ENCODE assay signal across 10 cellular contexts in the genomic region with DNA sequence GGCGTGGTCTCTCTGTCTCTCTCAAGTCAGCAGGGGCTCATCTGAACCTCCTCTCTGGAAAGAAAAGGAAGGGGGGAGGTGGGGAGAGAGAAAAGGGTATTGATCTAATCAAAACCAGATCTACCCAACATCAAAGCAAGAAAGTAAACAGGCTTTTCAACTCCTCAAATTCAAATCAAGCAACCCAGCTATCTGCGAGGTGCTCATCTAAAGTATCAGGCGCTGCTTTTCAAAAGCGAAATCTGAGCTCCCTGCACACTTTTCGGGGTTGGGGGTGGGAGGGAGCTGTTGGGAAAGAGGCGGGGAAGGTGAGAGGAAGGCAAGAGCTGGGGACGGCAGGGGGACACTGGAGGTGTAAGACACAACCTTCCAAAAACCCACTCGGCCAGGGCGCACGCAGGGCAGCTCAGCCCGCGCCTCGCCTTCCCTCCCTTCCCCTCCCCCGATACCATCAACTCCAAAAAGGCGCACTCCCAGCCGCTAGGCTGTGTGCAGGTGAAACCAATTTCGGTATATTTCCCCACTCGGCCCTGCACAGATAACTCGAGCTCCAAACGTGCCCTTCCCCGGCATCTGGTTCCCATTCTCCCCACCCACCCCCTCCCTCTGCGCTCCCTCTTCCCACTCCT. TPM values are rescaled to one million over a fixed set of nuclear protein-coding genes. Genes with fewer than 3 reads are reported as not detected.
DNase-seq lines count a peak whose midpoint lies in the region; ATAC-seq and TF ChIP-seq lines count a peak whose summit lies in the region.
"Had no signal": no experiment of that assay in that cellular context is flagged by ENCODE, and none has a peak within 500 bp of the region (broad histone marks: within the 10 kb centered on the region; RNA-seq: fewer than 3 reads in every experiment).

No MANE protein-coding gene starts in this region.

- no peak for TF ChIP-seq EP300 in transverse colon (IDR thresholded peaks at IDR 0.05; ENCODE audit: low read depth)

- H3K27ac ChIP-seq in mesodermal cell (ENCODE audit: low read depth, low read length, severe bottlenecking) (peak overlapping the region; percentile 3), transverse colon (no peak overlapping the region)

- CTCF ChIA-PET in activated naive CD4-positive, alpha-beta T cell treated with anti-CD3 and anti-CD28 coated beads for 36 hours (lab: Charles Lee): interaction anchor here (0.9 to 1.3 kb wide), 5 partner anchors 9 to 264 kb away, joined by 3 to 4 read pairs (median 3); no protein-coding TSS in a partner anchor

- H3K36me3 ChIP-seq in mesodermal cell (ENCODE audit: control insufficient read depth, insufficient read depth, low read length): peaks cover 18% of the 10 kb centered on the region
- H3K36me3 ChIP-seq in transverse colon: no peaks in the 10 kb centered on the region

- H3K27ac Mint-ChIP-seq in activated naive CD4-positive, alpha-beta T cell treated with anti-CD3 and anti-CD28 coated beads for 36 hours: no peak overlapping the region
- no peak overlapping the region for H3K27ac Mint-ChIP-seq in activated naive CD8-positive, alpha-beta T cell treated with anti-CD3 and anti-CD28 coated beads, Interleukin-2, amount 50 U/mL, for 24 hours

- peak overlapping the region; percentile 85 for H3K4me3 Mint-ChIP-seq in activated naive CD4-positive, alpha-beta T cell treated with anti-CD3 and anti-CD28 coated beads for 36 hours
- no peak overlapping the region for H3K4me3 Mint-ChIP-seq in activated naive CD8-positive, alpha-beta T cell treated with anti-CD3 and anti-CD28 coated beads, Interleukin-2, amount 50 U/mL, for 24 hours

- no peak for TF ChIP-seq POLR2A in transverse colon (IDR thresholded peaks at IDR 0.05)

- intact Hi-C loops in activated naive CD4-positive, alpha-beta T cell treated with anti-CD3 and anti-CD28 coated beads for 36 hours (cut with micrococcal nuclease): loop anchor here (5.0 kb wide), 1 partner anchor 296 kb away; no protein-coding TSS in a partner anchor
- intact Hi-C loops in transverse colon (cut with DNase I; ENCODE audit: low total_unique reads): no loop called here

- in situ Hi-C loops in transverse colon (cut with MboI; ENCODE audit: low pct_ligation_motif_present in 1 of 4, low pct_unique_long_range_greater_than_20kb in 1 of 4, low sequenced_read_pairs in 3 of 4): loop anchor here (10.0 to 25.0 kb wide), 6 partner anchors 144 to 604 kb away; no protein-coding TSS in a partner anchor

- peak overlapping the region; percentile 90 for H3K4me3 ChIP-seq in mesodermal cell (ENCODE audit: extremely low read depth, insufficient read depth, low read length, poor library complexity, severe bottlenecking)
- peak overlapping the region; percentile 68 to 99 (median 89) for H3K4me3 ChIP-seq in transverse colon

- H3K36me3 Mint-ChIP-seq in activated naive CD4-positive, alpha-beta T cell treated with anti-CD3 and anti-CD28 coated beads for 36 hours (ENCODE audit: low read depth): no peaks in the 10 kb centered on the region
- no peaks in the 10 kb centered on the region for H3K36me3 Mint-ChIP-seq in activated naive CD8-positive, alpha-beta T cell treated with anti-CD3 and anti-CD28 coated beads, Interleukin-2, amount 50 U/mL, for 24 hours (ENCODE audit: low read depth)

- ATAC-seq in activated naive CD8-positive, alpha-beta T cell treated with anti-CD3 and anti-CD28 coated beads, Interleukin-2, amount 50 U/mL, for 24 hours: no peak
- ATAC-seq in GM21367 (IDR thresholded peaks at IDR 0.05; ENCODE audit: unreplicated experiment) (no peak), GM21528 (IDR thresholded peaks at IDR 0.05; ENCODE audit: low FRiP score, unreplicated experiment) (no peak), HG02623 (IDR thresholded peaks at IDR 0.05; ENCODE audit: unreplicated experiment) (no peak)

- peak; percentile 41 for DNase-seq in activated naive CD4-positive, alpha-beta T cell treated with anti-CD3 and anti-CD28 coated beads for 36 hours
- no peak for DNase-seq in activated naive CD4-positive, alpha-beta T cell treated with Interleukin-2 at 50 U/mL for 16 hours
- DNase-seq in activated naive CD8-positive, alpha-beta T cell treated with anti-CD3 and anti-CD28 coated beads, Interleukin-2, amount 50 U/mL, for 24 hours: peak; percentile 16
- no peak for DNase-seq in transverse colon
- DNase-seq: DMS53, NCI-H446 had no signal

- peaks cover 27% of the 10 kb centered on the region for H3K4me1 Mint-ChIP-seq in activated naive CD4-positive, alpha-beta T cell treated with anti-CD3 and anti-CD28 coated beads for 36 hours (ENCODE audit: low read depth)
- H3K4me1 Mint-ChIP-seq in activated naive CD8-positive, alpha-beta T cell treated with anti-CD3 and anti-CD28 coated beads, Interleukin-2, amount 50 U/mL, for 24 hours: peaks cover 32% of the 10 kb centered on the region

- no peak for TF ChIP-seq CTCF in transverse colon (IDR thresholded peaks at IDR 0.05)

- no peaks in the 10 kb centered on the region for H3K9me3 Mint-ChIP-seq in activated naive CD4-positive, alpha-beta T cell treated with anti-CD3 and anti-CD28 coated beads for 36 hours
- no peaks in the 10 kb centered on the region for H3K9me3 Mint-ChIP-seq in activated naive CD8-positive, alpha-beta T cell treated with anti-CD3 and anti-CD28 coated beads, Interleukin-2, amount 50 U/mL, for 24 hours

- H3K4me1 ChIP-seq in mesodermal cell (ENCODE audit: control insufficient read depth, insufficient read depth, low read length, poor library complexity, severe bottlenecking) (peaks cover 22% of the 10 kb centered on the region), transverse colon (peaks cover 7 to 30% (median 18%) of the 10 kb centered on the region in 4 donors)

- no peaks in the 10 kb centered on the region for H3K27me3 ChIP-seq in transverse colon

- H3K9me3 ChIP-seq in mesodermal cell (ENCODE audit: control insufficient read depth, low read length) (no peaks in the 10 kb centered on the region), transverse colon (no peaks in the 10 kb centered on the region)

- WGBS in mesodermal cell (ENCODE audit: insufficient coverage in 2 of 2), 2 experiments: 0% methylated on average over 12 to 14 of the region's 22 CpGs
- 18 to 19% methylated on average over 6 to 22 of the region's 22 CpGs for WGBS in transverse colon (ENCODE audit: low coverage in 1 of 2), 2 donors

- H3K27me3 Mint-ChIP-seq in activated naive CD4-positive, alpha-beta T cell treated with anti-CD3 and anti-CD28 coated beads for 36 hours (ENCODE audit: low read depth): peaks cover 2% of the 10 kb centered on the region
- H3K27me3 Mint-ChIP-seq in activated naive CD8-positive, alpha-beta T cell treated with anti-CD3 and anti-CD28 coated beads, Interleukin-2, amount 50 U/mL, for 24 hours: peaks cover 9% of the 10 kb centered on the region

RNA-seq across cellular contexts. Expression of gene AXIN2, which starts 2.7 kb away (rescaled TPM):
- total RNA-seq in activated naive CD4-positive, alpha-beta T cell treated with anti-CD3 and anti-CD28 coated beads for 36 hours: 1 to 10 TPM; 2.3 to 2.5 TPM
- polyA plus RNA-seq in mesodermal cell (2013, experiment 1 of 2): 32.4 TPM
- polyA plus RNA-seq in mesodermal cell (2013, experiment 2 of 2): 26.7 TPM
- total RNA-seq in transverse colon: 10 to 100 TPM; 17.6 to 87.6 (median 23.8) TPM

Comparison
In these comparisons a context has a peak if more than half of its experiments do, and no peak if none do; other contexts are left out.
1. DNase-seq: peak in activated naive CD4-positive, alpha-beta T cell treated with anti-CD3 and anti-CD28 coated beads for 36 hours (single experiment) and activated naive CD8-positive, alpha-beta T cell treated with anti-CD3 and anti-CD28 coated beads, Interleukin-2, amount 50 U/mL, for 24 hours (single experiment); none in activated naive CD4-positive, alpha-beta T cell treated with Interleukin-2 at 50 U/mL for 16 hours (single experiment) and transverse colon (single experiment).
2. RNA of gene AXIN2, which starts 2.7 kb away (total RNA-seq): 17.6 to 87.6 TPM in transverse colon; 2.3 to 2.5 TPM in activated naive CD4-positive, alpha-beta T cell treated with anti-CD3 and anti-CD28 coated beads for 36 hours; every median in the first group is over 4 times any median in the second.